In the genomic region with DNA sequence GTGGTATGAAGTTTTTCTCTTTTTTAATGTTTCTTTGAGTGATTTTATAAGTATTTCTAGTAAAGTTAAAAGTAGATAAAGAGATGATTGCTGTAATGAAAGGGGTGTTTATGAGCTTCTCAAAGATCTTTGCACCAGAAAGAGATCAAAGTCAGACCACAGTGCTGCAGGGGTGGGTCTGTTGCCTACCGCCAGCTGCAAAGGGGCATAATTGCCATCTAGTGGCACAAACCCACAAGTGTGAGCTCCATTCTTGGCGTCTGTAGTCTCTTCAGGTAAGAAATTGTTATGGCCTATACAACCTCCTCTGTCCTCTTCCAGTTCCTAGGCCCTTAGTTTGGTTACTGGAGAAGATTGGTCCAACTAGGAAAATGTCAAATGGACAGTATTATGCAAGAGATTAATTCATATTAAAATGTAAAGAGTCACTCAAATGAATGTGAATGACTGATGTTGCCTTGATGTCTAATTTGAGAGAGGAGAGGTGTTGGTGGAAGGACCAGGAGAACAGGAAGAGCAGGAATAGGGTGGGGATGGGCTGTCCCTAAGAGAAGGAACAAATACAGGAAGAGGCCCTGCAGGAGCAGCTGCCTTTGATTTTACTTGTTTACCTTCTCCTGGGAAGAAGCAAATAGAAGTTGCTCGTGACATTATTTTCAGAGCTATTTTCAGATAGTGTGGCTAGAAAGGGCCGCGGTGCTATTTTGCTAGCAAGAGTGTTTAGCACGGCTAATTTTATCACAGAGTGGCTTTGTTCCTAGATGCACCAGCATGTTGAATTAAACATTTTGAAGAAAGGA, we compare ENCODE assay signal across 8 cellular contexts. TPM values are rescaled to one million over a fixed set of nuclear protein-coding genes. Genes with fewer than 3 reads are reported as not detected.
DNase-seq lines count a peak whose midpoint lies in the region; ATAC-seq and TF ChIP-seq lines count a peak whose summit lies in the region.

No MANE protein-coding gene starts in this region.

- H3K4me1 ChIP-seq in lung (ENCODE audit: control insufficient read depth in 2 of 2, insufficient read depth in 2 of 2, low read length in 2 of 2) (peaks cover 6 to 15% of the 10 kb centered on the region in 2 donors), tibial nerve (no peaks in the 10 kb centered on the region)

- DNase-seq in activated CD4-positive, CD25-positive, alpha-beta regulatory T cell treated with anti-CD3 and anti-CD28 coated beads, Interleukin-2, amount 50 U/mL, for 16 hours (ENCODE audit: low read depth, low spot score) = peak; percentile 2
- no peak for DNase-seq in activated CD4-positive, CD25-positive, alpha-beta regulatory T cell treated with anti-CD3 and anti-CD28 coated beads, Interleukin-2, amount 50 U/mL, for 72 hours
- peak; percentile 71 for DNase-seq in NCI-H2107 treated with DMSO at 0.1 percent for 48 hours (lab: John Stamatoyannopoulos, UW; ENCODE audit: unreplicated experiment)
- DNase-seq in activated effector memory CD4-positive, alpha-beta T cell treated with Interleukin-2 at 50 U/mL for 16 hours = peak; percentile 10
- no peak for DNase-seq in lung (ENCODE audit: low spot score)
- DNase-seq in ureter (ENCODE audit: low spot score) = peak; percentile 57
- no peak for DNase-seq in cerebellar cortex (ENCODE audit: low spot score)
- no peak for DNase-seq in tibial nerve (ENCODE audit: low spot score in 2 of 2)

- TF ChIP-seq CTCF in lung (IDR thresholded peaks at IDR 0.05; ENCODE audit: control extremely low read depth, extremely low read depth) (peak; percentile 1), tibial nerve (IDR thresholded peaks at IDR 0.05) (peak in 1 of 5 experiments; percentile 14)

- 33 to 34% methylated on average over 6 of the region's 6 CpGs for WGBS in lung, 2 donors
- 42 to 57% methylated on average over 6 of the region's 6 CpGs for WGBS in tibial nerve, 2 donors

- H3K4me3 ChIP-seq in lung (no peak overlapping the region), tibial nerve (no peak overlapping the region)

- H3K27ac ChIP-seq in lung (ENCODE audit: low read depth in 1 of 2, low read length in 1 of 2) (peak overlapping the region in 1 of 2 donors; percentile 39), tibial nerve (no peak overlapping the region)

- H3K27me3 ChIP-seq in lung (ENCODE audit: control insufficient read depth, insufficient read depth) = no peaks in the 10 kb centered on the region
- no peaks in the 10 kb centered on the region for H3K27me3 ChIP-seq in tibial nerve

- TF ChIP-seq POLR2A in tibial nerve (IDR thresholded peaks at IDR 0.05) = no peak

- H3K36me3 ChIP-seq in lung (ENCODE audit: control insufficient read depth in 2 of 2, insufficient read depth in 2 of 2, low read length in 2 of 2) (no peaks in the 10 kb centered on the region), tibial nerve (no peaks in the 10 kb centered on the region)

- H3K9me3 ChIP-seq in lung (ENCODE audit: control insufficient read depth in 2 of 2, insufficient read depth in 1 of 2, low read length in 1 of 2) (no peaks in the 10 kb centered on the region), tibial nerve (no peaks in the 10 kb centered on the region)

- no peak for TF ChIP-seq EP300 in tibial nerve (IDR thresholded peaks at IDR 0.05)

- ATAC-seq in lung (ENCODE audit: insufficient read depth, low FRiP score) = no peak

RNA-seq across cellular contexts. Expression of gene GSK3B, which starts 53.0 kb away (rescaled TPM):
- total RNA-seq in lung (10 to 100 TPM; 43.4 to 64.9 TPM), ureter (48.4 TPM), tibial nerve (10 to 100 TPM; 22.6 to 39.3 (median 28.5) TPM)
- polyA plus RNA-seq in lung = 10 to 100 TPM; 11.0 to 17.8 TPM

Comparison
In these comparisons a context has a peak if more than half of its experiments do, and no peak if none do; other contexts are left out.
1. DNase-seq: peak in activated CD4-positive, CD25-positive, alpha-beta regulatory T cell treated with anti-CD3 and anti-CD28 coated beads, Interleukin-2, amount 50 U/mL, for 16 hours (single experiment), NCI-H2107 treated with DMSO at 0.1 percent for 48 hours (single experiment), activated effector memory CD4-positive, alpha-beta T cell treated with Interleukin-2 at 50 U/mL for 16 hours (single experiment) and ureter (single experiment); none in activated CD4-positive, CD25-positive, alpha-beta regulatory T cell treated with anti-CD3 and anti-CD28 coated beads, Interleukin-2, amount 50 U/mL, for 72 hours (single experiment), lung (single experiment), cerebellar cortex (single experiment) and tibial nerve (0 of 2).